19 cellular contexts compared by ENCODE assay signal in the genomic region with DNA sequence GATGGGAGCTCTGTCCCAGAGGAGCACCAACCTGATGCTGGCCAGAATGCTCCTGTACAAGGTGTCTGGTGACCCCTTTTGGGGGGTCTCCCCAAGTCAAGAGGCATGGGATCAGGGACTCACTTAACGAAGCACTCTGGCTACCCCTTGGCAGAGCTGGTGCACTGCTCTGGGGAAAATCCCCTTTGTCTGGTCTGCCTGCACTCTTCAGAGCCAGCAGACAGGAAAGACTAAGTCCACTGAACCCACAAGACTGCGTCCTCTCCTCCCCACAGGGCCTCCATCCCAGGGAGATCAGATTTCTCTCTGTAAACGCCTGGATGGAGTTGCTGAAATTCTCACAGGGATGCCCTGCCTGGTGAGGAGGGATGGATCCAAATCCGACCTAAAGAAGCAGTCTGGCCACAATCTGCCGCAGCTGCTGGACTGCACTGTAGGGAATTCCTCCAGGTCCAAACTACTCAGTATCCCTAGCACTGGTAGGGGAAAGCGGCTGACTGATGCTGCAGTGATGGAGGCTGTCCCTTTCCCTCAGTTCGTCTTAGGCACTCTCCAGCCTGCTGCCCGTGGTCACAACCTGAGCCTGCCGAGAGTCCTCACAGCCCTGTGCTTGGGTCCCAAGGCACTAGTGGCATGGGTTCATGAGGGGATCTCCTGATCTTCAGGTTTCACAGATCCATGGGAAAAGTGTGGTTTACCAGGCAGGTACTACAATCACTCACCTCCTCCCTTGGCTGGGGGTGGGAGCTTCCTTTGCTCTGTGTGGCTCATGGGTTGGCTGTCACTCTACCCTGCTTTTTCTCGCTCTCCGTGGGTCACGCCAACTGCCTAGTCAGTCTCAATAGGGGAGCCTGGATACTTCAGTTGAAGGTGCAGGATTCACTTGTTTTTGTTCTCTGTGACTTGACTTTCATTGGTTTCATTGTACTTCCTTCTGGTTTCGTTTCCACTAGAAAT.
DNase-seq lines count a peak whose midpoint lies in the region; ATAC-seq, FAIRE-seq and TF ChIP-seq lines count a peak whose summit lies in the region.
"Had no signal": no experiment of that assay in that cellular context is flagged by ENCODE, and none has a peak within 500 bp of the region (broad histone marks: within the 10 kb centered on the region; RNA-seq: fewer than 3 reads in every experiment).

No MANE protein-coding gene starts in this region.

- in situ Hi-C loops in HepG2 (cut with HindIII; ENCODE audit: extremely low pct_ligation_motif_present, low pct_unique_long_range_greater_than_20kb) = no loop called here

- peak; percentile 9 for DNase-seq in NCI-H748 (lab: John Stamatoyannopoulos, UW; ENCODE audit: unreplicated experiment)
- no peak for DNase-seq in NCI-H748 treated with DMSO at 0.1 percent for 48 hours (lab: John Stamatoyannopoulos, UW)
- peak; percentile 7 to 43 for DNase-seq in SJCRH30
- DNase-seq in HepG2 (ENCODE audit: low spot score) = no peak
- DNase-seq in upper lobe of right lung = peak; percentile 41
- DNase-seq in right cardiac atrium = no peak
- no peak for DNase-seq in SK-N-DZ (ENCODE audit: low spot score)
- DNase-seq: CD8-positive, alpha-beta memory T cell; EL; NCI-H1092; NCI-H1694; NCI-H226; NCI-H526 treated with DMSO at 0.1 percent for 48 hours had no signal

- no peak overlapping the region for H3K4me2 ChIP-seq in HepG2 (ENCODE audit: low read depth, low read length)
- H3K4me2 ChIP-seq: A549; BLaER1 treated with 17β-estradiol and CSF1 and Interleukin-3, amounts not matched to agents 10 nM and 100 nM; KMS-11 had no signal

- H4K20me1 ChIP-seq in HepG2 (ENCODE audit: insufficient read depth, low read length) = no peaks in the 10 kb centered on the region
- H4K20me1 ChIP-seq: BLaER1 treated with 17β-estradiol and CSF1 and Interleukin-3, amounts not matched to agents 10 nM and 100 nM had no signal

- ATAC-seq in HepG2 (peak; percentile 34; the same call in 2 of the 3 replicates), upper lobe of right lung (peak; percentile 28), right cardiac atrium (no peak), HG03460 (IDR thresholded peaks at IDR 0.05; ENCODE audit: unreplicated experiment) (no peak)
- ATAC-seq: A549 had no signal

- H3K9ac ChIP-seq in HepG2 (ENCODE audit: insufficient read depth, low read depth, low read length) = no peak overlapping the region
- H3K9ac ChIP-seq: BLaER1 treated with 17β-estradiol and CSF1 and Interleukin-3, amounts not matched to agents 10 nM and 100 nM; KMS-11 had no signal

- H3K9me3 ChIP-seq in SJCRH30 (replicated peaks) (no peaks in the 10 kb centered on the region), HepG2 (ENCODE audit: low read length) (no peaks in the 10 kb centered on the region), upper lobe of right lung (no peaks in the 10 kb centered on the region), right cardiac atrium (ENCODE audit: control insufficient read depth, low read length) (no peaks in the 10 kb centered on the region)
- H3K9me3 ChIP-seq: A549; BLaER1 treated with 17β-estradiol and CSF1 and Interleukin-3, amounts not matched to agents 10 nM and 100 nM; HAP-1 had no signal

- TF ChIP-seq POLR2A in HepG2 (IDR thresholded peaks at IDR 0.05; ENCODE audit: insufficient read depth in 1 of 2, low read depth in 2 of 2, low read length in 2 of 2) = no peak

- POLR2A ChIA-PET in HepG2 (lab: Yijun Ruan, JAX) = no interaction called here

- no TSS peak for BruUV-seq in HepG2 (replicated peaks; lab: Mats Ljungman, UMichigan)

- H3K4me3 ChIP-seq in SJCRH30 (no peak overlapping the region), HepG2 (replicated peaks in 1 of 3; ENCODE audit: insufficient read depth in 1 of 3, low read depth in 2 of 3, low read length in 3 of 3) (no peak overlapping the region), upper lobe of right lung (no peak overlapping the region), right cardiac atrium (ENCODE audit: low read length) (no peak overlapping the region)
- H3K4me3 ChIP-seq: A549; BLaER1 treated with 17β-estradiol and CSF1 and Interleukin-3, amounts not matched to agents 10 nM and 100 nM; HAP-1 had no signal

- H2AFZ ChIP-seq in HepG2 (ENCODE audit: low read length) = no peak overlapping the region

- TF ChIP-seq CTCF in HepG2 (CRISPR knock-in tag; IDR thresholded peaks at IDR 0.05) (no peak), upper lobe of right lung (IDR thresholded peaks at IDR 0.05) (no peak)

- H3K36me3 ChIP-seq in SJCRH30 = no peaks in the 10 kb centered on the region
- H3K36me3 ChIP-seq in HepG2 (replicated peaks in 1 of 2; ENCODE audit: control insufficient read depth in 1 of 2, insufficient read depth in 2 of 2, low read length in 2 of 2) = no peaks in the 10 kb centered on the region
- no peaks in the 10 kb centered on the region for H3K36me3 ChIP-seq in upper lobe of right lung
- H3K36me3 ChIP-seq: BLaER1 treated with 17β-estradiol and CSF1 and Interleukin-3, amounts not matched to agents 10 nM and 100 nM; HAP-1 had no signal

- H3K27me3 ChIP-seq in SJCRH30 (no peaks in the 10 kb centered on the region), HepG2 (ENCODE audit: control insufficient read depth in 1 of 2, insufficient read depth in 2 of 2, low read length in 2 of 2) (no peaks in the 10 kb centered on the region), upper lobe of right lung (no peaks in the 10 kb centered on the region), right cardiac atrium (ENCODE audit: control insufficient read depth, insufficient read depth) (no peaks in the 10 kb centered on the region)
- H3K27me3 ChIP-seq: BLaER1 treated with 17β-estradiol and CSF1 and Interleukin-3, amounts not matched to agents 10 nM and 100 nM had no signal

- H3K79me2 ChIP-seq in HepG2 (ENCODE audit: insufficient read depth, low read length) = no peaks in the 10 kb centered on the region

- intact Hi-C loops in HepG2 (cut with micrococcal nuclease; ENCODE audit: unreplicated experiment) (no loop called here), upper lobe of right lung (cut with DNase I) (no loop called here), right cardiac atrium (cut with DNase I) (no loop called here)

- WGBS in HepG2 (ENCODE audit: low lambda C conversion rate) = 20% methylated on average over 11 of the region's 13 CpGs
- WGBS in right cardiac atrium = 69% methylated on average over 13 of the region's 13 CpGs

- no peak overlapping the region for H3K27ac ChIP-seq in SJCRH30
- no peak overlapping the region for H3K27ac ChIP-seq in HepG2 (ENCODE audit: extremely low read length, insufficient read depth, low read length)
- no peak overlapping the region for H3K27ac ChIP-seq in upper lobe of right lung
- H3K27ac ChIP-seq in right cardiac atrium (ENCODE audit: low read length) = no peak overlapping the region
- H3K27ac ChIP-seq: A549; BLaER1 treated with 17β-estradiol and CSF1 and Interleukin-3, amounts not matched to agents 10 nM and 100 nM; KMS-11; RWPE1 had no signal

- no peak for FAIRE-seq in HepG2 (lab: Jason Lieb, UNC)
- FAIRE-seq: A549 had no signal

- H3K4me1 ChIP-seq in SJCRH30 (no peaks in the 10 kb centered on the region), HepG2 (ENCODE audit: insufficient read depth, low read length) (no peaks in the 10 kb centered on the region), upper lobe of right lung (no peaks in the 10 kb centered on the region), right cardiac atrium (ENCODE audit: control insufficient read depth, insufficient read depth, low read length) (no peaks in the 10 kb centered on the region)
- H3K4me1 ChIP-seq: A549; BLaER1 treated with 17β-estradiol and CSF1 and Interleukin-3, amounts not matched to agents 10 nM and 100 nM; HAP-1 had no signal

- TF ChIP-seq RAD21 in HepG2 (CRISPR knock-in tag; IDR thresholded peaks at IDR 0.05) = no peak

- TF ChIP-seq EP300 in HepG2 (IDR thresholded peaks at IDR 0.05; ENCODE audit: low read depth in 2 of 2, low read length in 2 of 2) = no peak
- no peak for TF ChIP-seq EP300 in HepG2 (CRISPR knock-in tag; IDR thresholded peaks at IDR 0.05; ENCODE audit: borderline replicate concordance)

- CTCF ChIA-PET in HepG2 (lab: Yijun Ruan, JAX; ENCODE audit: low intra/inter-chr PET ratio, low total read pairs) = no interaction called here

TF ChIP-seq in HepG2, 621 proteins besides CTCF, POLR2A, EP300 and RAD21:
- TF ChIP-seq PPARG (CRISPR knock-in tag; conservative IDR thresholded peaks at IDR 0.05) (no peak), RCOR2 (CRISPR knock-in tag; IDR thresholded peaks at IDR 0.05) (no peak), ZNF354B (CRISPR knock-in tag; IDR thresholded peaks at IDR 0.05) (no peak), ZNF282 (IDR thresholded peaks at IDR 0.05; ENCODE audit: partially characterized antibody) (no peak), ZFY (CRISPR knock-in tag; IDR thresholded peaks at IDR 0.05) (no peak), MEF2D (CRISPR knock-in tag; IDR thresholded peaks at IDR 0.05) (no peak), ZNF788 (CRISPR knock-in tag; IDR thresholded peaks at IDR 0.05; ENCODE audit: borderline replicate concordance) (no peak), NFIC (IDR thresholded peaks at IDR 0.05; ENCODE audit: low read length) (no peak)
- TF ChIP-seq, protein P1, sequence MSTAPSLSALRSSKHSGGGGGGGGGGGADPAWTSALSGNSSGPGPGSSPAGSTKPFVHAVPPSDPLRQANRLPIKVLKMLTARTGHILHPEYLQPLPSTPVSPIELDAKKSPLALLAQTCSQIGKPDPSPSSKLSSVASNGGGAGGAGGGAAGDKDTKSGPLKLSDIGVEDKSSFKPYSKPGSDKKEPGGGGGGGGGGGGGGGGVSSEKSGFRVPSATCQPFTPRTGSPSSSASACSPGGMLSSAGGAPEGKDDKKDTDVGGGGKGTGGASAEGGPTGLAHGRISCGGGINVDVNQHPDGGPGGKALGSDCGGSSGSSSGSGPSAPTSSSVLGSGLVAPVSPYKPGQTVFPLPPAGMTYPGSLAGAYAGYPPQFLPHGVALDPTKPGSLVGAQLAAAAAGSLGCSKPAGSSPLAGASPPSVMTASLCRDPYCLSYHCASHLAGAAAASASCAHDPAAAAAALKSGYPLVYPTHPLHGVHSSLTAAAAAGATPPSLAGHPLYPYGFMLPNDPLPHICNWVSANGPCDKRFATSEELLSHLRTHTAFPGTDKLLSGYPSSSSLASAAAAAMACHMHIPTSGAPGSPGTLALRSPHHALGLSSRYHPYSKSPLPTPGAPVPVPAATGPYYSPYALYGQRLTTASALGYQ (CRISPR knock-in tag; IDR thresholded peaks at IDR 0.05) = no peak

Comparison
In these comparisons a context has a peak if more than half of its experiments do, and no peak if none do; other contexts are left out.
1. DNase-seq: peak in NCI-H748 (single experiment), SJCRH30 (2 of 2) and upper lobe of right lung (single experiment); none in NCI-H748 treated with DMSO at 0.1 percent for 48 hours (single experiment), HepG2 (single experiment), right cardiac atrium (0 of 3) and SK-N-DZ (single experiment).
2. ATAC-seq: peak in HepG2 (single experiment) and upper lobe of right lung (single experiment); none in right cardiac atrium (0 of 2) and HG03460 (single experiment).